1 cellular context compared by ENCODE assay signal in the genomic region with DNA sequence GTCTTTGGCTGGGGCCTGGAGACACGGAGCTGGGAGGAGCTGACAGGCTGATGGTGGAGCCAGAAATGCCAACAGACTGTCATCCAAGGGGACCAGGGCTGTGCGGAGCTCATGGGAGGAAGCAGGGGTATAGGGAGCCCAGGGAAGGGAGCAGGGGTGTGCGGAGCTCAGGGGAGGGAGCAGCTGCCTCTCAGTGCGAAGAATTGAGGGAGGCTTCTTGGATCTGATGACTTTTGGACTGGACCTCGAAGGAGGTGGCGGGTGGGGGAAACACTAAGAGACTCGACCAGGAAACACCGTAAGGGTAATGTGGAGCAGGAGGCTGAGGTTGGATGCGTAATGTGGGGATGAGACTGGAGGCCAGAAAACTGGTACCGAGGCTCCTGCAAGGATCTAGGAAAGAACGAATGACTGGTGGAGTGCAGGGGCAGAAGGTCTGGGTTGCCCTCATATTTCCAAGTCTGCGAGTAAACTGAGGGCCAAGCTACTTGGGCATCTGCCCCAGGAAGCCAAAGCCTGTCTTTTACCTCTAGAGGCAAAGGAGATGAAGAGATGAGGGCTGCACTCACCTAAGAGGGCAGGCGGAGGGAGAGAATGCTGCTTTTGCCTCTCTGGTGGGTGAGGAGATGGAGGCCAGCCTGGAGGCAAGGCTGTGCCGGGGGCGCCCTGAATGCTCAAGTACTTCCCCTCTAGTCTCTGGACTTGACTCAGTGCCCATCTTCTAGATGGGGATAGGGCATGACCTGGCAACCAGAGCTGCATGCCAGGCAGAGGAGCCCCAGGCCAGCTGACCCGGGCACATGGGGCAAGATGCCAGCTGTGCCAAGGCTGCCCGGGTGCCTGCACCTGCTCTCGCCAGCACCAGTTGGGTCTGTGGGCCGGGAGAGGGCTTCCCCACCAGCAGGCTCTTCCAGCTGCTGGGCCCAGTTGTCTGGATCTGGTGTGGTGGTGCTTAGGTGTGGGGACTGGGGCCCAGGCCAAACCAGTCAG.
TF ChIP-seq lines count a peak whose summit lies in the region.

No MANE protein-coding gene starts in this region.

TF ChIP-seq in GM23338, 12 proteins besides CTCF, POLR2A, EP300 and RAD21 (continued from another document):
- TF ChIP-seq, protein P1, sequence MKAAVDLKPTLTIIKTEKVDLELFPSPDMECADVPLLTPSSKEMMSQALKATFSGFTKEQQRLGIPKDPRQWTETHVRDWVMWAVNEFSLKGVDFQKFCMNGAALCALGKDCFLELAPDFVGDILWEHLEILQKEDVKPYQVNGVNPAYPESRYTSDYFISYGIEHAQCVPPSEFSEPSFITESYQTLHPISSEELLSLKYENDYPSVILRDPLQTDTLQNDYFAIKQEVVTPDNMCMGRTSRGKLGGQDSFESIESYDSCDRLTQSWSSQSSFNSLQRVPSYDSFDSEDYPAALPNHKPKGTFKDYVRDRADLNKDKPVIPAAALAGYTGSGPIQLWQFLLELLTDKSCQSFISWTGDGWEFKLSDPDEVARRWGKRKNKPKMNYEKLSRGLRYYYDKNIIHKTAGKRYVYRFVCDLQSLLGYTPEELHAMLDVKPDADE (IDR thresholded peaks at IDR 0.05): no peak
